17 cellular contexts compared by ENCODE assay signal in the genomic region with DNA sequence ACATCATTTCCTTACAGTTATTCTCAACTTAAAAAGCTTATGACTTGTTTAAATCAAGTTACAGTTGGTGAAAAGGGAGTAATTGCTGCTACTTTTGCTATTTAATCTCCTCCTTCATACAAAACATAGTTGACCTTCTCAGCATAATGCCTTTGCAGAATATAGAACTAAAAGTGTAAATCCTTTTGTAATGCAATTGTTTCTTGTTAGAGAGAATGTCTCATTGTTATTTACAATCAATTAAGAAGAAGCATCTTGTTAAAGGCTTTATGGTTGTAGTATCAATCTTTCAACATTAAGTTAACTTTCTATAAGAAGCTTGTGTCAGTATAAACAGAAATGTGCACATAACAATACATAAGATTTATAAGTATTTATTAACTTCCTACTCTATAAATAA.
A peak's percentile ranks its signal among the peaks of the same experiment; 100 is the strongest.
DNase-seq lines count a peak whose midpoint lies in the region; ATAC-seq and TF ChIP-seq lines count a peak whose summit lies in the region.
"Had no signal": no experiment of that assay in that cellular context is flagged by ENCODE, and none has a peak within 500 bp of the region (broad histone marks: within the 10 kb centered on the region; RNA-seq: fewer than 3 reads in every experiment).

No MANE protein-coding gene starts in this region.

- no peaks in the 10 kb centered on the region for H3K9me2 ChIP-seq in GM23338 (ENCODE audit: insufficient read depth)

- H3K27me3 ChIP-seq in GM23338 (ENCODE audit: insufficient read depth): no peaks in the 10 kb centered on the region
- H3K27me3 ChIP-seq: BE2C, BLaER1 had no signal

- no peaks in the 10 kb centered on the region for H3K36me3 Mint-ChIP-seq in GM23338 (ENCODE audit: low read depth)
- H3K36me3 Mint-ChIP-seq: CD14-positive monocyte; CD4-positive, alpha-beta memory T cell; CD4-positive, CD25-positive, alpha-beta regulatory T cell; CD8-positive, alpha-beta memory T cell had no signal

- no peak overlapping the region for H3K27ac Mint-ChIP-seq in GM23338
- H3K27ac Mint-ChIP-seq: CD14-positive monocyte; CD4-positive, alpha-beta memory T cell; CD4-positive, CD25-positive, alpha-beta regulatory T cell; CD8-positive, alpha-beta memory T cell had no signal

- H3K4me2 ChIP-seq in GM23338: peak overlapping the region; percentile 10
- H3K4me2 ChIP-seq: BLaER1 had no signal

- no peak for TF ChIP-seq CTCF in GM23338 (conservative IDR thresholded peaks at IDR 0.05; ENCODE audit: low read depth in 2 of 2)

- no peak overlapping the region for H3K27ac ChIP-seq in GM23338 (ENCODE audit: low read depth)
- H3K27ac ChIP-seq: 22Rv1, BLaER1 had no signal

- no peaks in the 10 kb centered on the region for H4K20me1 ChIP-seq in GM23338 (replicated peaks; ENCODE audit: insufficient read depth)
- H4K20me1 ChIP-seq: BLaER1 had no signal

- H3K9me3 Mint-ChIP-seq in GM23338: no peaks in the 10 kb centered on the region

- H3K4me1 ChIP-seq in GM23338 (ENCODE audit: insufficient read depth): peaks cover 44% of the 10 kb centered on the region
- H3K4me1 ChIP-seq: BE2C, BLaER1 had no signal

- no peaks in the 10 kb centered on the region for H3K36me3 ChIP-seq in GM23338 (ENCODE audit: insufficient read depth)
- H3K36me3 ChIP-seq: BE2C, BLaER1 had no signal

- H3K79me2 ChIP-seq in GM23338 (replicated peaks; ENCODE audit: insufficient read depth): no peaks in the 10 kb centered on the region

- peaks cover 2% of the 10 kb centered on the region for H3K27me3 Mint-ChIP-seq in GM23338 (ENCODE audit: insufficient read depth, low read depth, poor library complexity)
- H3K27me3 Mint-ChIP-seq: CD4-positive, alpha-beta memory T cell; CD8-positive, alpha-beta memory T cell had no signal

- no peak overlapping the region for H3K4me3 Mint-ChIP-seq in GM23338
- H3K4me3 Mint-ChIP-seq: CD14-positive monocyte; CD4-positive, alpha-beta memory T cell; CD4-positive, CD25-positive, alpha-beta regulatory T cell; CD8-positive, alpha-beta memory T cell had no signal

- no peak overlapping the region for H3K4me3 ChIP-seq in GM23338
- H3K4me3 ChIP-seq: BLaER1 had no signal

- no peak for ATAC-seq in GM23338

- H2AFZ ChIP-seq in GM23338: no peak overlapping the region

- H3F3A ChIP-seq in GM23338 (replicated peaks; ENCODE audit: low read depth): no peaks in the 10 kb centered on the region

- peak; percentile 21 for DNase-seq in NCI-H82 (lab: John Stamatoyannopoulos, UW)
- no peak for DNase-seq in NCI-H82 treated with DMSO at 0.1 percent for 48 hours (lab: John Stamatoyannopoulos, UW; ENCODE audit: unreplicated experiment)
- DNase-seq in GM23338 (ENCODE audit: low spot score): no peak
- no peak for DNase-seq in T-helper 2 cell
- DNase-seq in midbrain (lab: John Stamatoyannopoulos, UW): no peak
- DNase-seq: ACHN; BE2C; C1 segment of cervical spinal cord; CD4-positive, alpha-beta memory T cell; CD4-positive, CD25-positive, alpha-beta regulatory T cell; CD8-positive, alpha-beta memory T cell; COR-L47; DMS79 treated with DMSO at 0.1 percent for 48 hours; GF-D8 had no signal

- H3K4me1 Mint-ChIP-seq in GM23338: peaks cover 20% of the 10 kb centered on the region
- H3K4me1 Mint-ChIP-seq: CD14-positive monocyte; CD4-positive, alpha-beta memory T cell; CD4-positive, CD25-positive, alpha-beta regulatory T cell; CD8-positive, alpha-beta memory T cell had no signal

TF ChIP-seq in GM23338, 12 proteins besides CTCF, POLR2A, EP300 and RAD21 (continues in another document):
- TF ChIP-seq, protein P1, sequence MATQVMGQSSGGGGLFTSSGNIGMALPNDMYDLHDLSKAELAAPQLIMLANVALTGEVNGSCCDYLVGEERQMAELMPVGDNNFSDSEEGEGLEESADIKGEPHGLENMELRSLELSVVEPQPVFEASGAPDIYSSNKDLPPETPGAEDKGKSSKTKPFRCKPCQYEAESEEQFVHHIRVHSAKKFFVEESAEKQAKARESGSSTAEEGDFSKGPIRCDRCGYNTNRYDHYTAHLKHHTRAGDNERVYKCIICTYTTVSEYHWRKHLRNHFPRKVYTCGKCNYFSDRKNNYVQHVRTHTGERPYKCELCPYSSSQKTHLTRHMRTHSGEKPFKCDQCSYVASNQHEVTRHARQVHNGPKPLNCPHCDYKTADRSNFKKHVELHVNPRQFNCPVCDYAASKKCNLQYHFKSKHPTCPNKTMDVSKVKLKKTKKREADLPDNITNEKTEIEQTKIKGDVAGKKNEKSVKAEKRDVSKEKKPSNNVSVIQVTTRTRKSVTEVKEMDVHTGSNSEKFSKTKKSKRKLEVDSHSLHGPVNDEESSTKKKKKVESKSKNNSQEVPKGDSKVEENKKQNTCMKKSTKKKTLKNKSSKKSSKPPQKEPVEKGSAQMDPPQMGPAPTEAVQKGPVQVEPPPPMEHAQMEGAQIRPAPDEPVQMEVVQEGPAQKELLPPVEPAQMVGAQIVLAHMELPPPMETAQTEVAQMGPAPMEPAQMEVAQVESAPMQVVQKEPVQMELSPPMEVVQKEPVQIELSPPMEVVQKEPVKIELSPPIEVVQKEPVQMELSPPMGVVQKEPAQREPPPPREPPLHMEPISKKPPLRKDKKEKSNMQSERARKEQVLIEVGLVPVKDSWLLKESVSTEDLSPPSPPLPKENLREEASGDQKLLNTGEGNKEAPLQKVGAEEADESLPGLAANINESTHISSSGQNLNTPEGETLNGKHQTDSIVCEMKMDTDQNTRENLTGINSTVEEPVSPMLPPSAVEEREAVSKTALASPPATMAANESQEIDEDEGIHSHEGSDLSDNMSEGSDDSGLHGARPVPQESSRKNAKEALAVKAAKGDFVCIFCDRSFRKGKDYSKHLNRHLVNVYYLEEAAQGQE (IDR thresholded peaks at IDR 0.05; ENCODE audit: unreplicated experiment): no peak
- TF ChIP-seq, protein P2, sequence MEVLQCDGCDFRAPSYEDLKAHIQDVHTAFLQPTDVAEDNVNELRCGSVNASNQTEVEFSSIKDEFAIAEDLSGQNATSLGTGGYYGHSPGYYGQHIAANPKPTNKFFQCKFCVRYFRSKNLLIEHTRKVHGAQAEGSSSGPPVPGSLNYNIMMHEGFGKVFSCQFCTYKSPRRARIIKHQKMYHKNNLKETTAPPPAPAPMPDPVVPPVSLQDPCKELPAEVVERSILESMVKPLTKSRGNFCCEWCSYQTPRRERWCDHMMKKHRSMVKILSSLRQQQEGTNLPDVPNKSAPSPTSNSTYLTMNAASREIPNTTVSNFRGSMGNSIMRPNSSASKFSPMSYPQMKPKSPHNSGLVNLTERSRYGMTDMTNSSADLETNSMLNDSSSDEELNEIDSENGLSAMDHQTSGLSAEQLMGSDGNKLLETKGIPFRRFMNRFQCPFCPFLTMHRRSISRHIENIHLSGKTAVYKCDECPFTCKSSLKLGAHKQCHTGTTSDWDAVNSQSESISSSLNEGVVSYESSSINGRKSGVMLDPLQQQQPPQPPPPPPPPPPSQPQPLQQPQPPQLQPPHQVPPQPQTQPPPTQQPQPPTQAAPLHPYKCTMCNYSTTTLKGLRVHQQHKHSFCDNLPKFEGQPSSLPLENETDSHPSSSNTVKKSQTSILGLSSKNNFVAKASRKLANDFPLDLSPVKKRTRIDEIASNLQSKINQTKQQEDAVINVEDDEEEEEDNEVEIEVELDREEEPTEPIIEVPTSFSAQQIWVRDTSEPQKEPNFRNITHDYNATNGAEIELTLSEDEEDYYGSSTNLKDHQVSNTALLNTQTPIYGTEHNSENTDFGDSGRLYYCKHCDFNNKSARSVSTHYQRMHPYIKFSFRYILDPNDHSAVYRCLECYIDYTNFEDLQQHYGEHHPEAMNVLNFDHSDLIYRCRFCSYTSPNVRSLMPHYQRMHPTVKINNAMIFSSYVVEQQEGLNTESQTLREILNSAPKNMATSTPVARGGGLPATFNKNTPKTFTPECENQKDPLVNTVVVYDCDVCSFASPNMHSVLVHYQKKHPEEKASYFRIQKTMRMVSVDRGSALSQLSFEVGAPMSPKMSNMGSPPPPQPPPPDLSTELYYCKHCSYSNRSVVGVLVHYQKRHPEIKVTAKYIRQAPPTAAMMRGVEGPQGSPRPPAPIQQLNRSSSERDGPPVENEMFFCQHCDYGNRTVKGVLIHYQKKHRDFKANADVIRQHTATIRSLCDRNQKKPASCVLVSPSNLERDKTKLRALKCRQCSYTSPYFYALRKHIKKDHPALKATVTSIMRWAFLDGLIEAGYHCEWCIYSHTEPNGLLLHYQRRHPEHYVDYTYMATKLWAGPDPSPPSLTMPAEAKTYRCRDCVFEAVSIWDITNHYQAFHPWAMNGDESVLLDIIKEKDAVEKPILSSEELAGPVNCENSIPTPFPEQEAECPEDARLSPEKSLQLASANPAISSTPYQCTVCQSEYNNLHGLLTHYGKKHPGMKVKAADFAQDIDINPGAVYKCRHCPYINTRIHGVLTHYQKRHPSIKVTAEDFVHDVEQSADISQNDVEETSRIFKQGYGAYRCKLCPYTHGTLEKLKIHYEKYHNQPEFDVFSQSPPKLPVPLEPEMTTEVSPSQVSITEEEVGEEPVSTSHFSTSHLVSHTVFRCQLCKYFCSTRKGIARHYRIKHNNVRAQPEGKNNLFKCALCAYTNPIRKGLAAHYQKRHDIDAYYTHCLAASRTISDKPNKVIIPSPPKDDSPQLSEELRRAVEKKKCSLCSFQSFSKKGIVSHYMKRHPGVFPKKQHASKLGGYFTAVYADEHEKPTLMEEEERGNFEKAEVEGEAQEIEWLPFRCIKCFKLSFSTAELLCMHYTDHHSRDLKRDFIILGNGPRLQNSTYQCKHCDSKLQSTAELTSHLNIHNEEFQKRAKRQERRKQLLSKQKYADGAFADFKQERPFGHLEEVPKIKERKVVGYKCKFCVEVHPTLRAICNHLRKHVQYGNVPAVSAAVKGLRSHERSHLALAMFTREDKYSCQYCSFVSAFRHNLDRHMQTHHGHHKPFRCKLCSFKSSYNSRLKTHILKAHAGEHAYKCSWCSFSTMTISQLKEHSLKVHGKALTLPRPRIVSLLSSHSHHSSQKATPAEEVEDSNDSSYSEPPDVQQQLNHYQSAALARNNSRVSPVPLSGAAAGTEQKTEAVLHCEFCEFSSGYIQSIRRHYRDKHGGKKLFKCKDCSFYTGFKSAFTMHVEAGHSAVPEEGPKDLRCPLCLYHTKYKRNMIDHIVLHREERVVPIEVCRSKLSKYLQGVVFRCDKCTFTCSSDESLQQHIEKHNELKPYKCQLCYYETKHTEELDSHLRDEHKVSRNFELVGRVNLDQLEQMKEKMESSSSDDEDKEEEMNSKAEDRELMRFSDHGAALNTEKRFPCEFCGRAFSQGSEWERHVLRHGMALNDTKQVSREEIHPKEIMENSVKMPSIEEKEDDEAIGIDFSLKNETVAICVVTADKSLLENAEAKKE (CRISPR knock-in tag; IDR thresholded peaks at IDR 0.05): no peak
- no peak for TF ChIP-seq STAT1 (IDR thresholded peaks at IDR 0.05; ENCODE audit: unreplicated experiment)
- TF ChIP-seq ZNF331 (CRISPR knock-in tag; IDR thresholded peaks at IDR 0.05; ENCODE audit: low read depth): no peak
